7 cellular contexts compared by ENCODE assay signal in genomic region chr4:5569451-5569850, GRCh38.
"Had no signal": no experiment of that assay in that cellular context is flagged by ENCODE, and none has a peak within 500 bp of the region (broad histone marks: within the 10 kb centered on the region; RNA-seq: fewer than 3 reads in every experiment).

No MANE protein-coding gene starts in this region.

- DNase-seq: IMR-90, KBM-7, KG1 had no signal

- H3K4me3 ChIP-seq: K562 had no signal

- H3K27ac ChIP-seq: HL-60 had no signal

- ATAC-seq: HepG2, K562 had no signal

- H3K27ac Mint-ChIP-seq: IgD-negative memory B cell had no signal

- H3K4me1 Mint-ChIP-seq: IgD-negative memory B cell had no signal

- H3K4me3 Mint-ChIP-seq: IgD-negative memory B cell had no signal

- H3K36me3 Mint-ChIP-seq: IgD-negative memory B cell had no signal
